ENCODE assay signal across 16 cellular contexts in the genomic region with DNA sequence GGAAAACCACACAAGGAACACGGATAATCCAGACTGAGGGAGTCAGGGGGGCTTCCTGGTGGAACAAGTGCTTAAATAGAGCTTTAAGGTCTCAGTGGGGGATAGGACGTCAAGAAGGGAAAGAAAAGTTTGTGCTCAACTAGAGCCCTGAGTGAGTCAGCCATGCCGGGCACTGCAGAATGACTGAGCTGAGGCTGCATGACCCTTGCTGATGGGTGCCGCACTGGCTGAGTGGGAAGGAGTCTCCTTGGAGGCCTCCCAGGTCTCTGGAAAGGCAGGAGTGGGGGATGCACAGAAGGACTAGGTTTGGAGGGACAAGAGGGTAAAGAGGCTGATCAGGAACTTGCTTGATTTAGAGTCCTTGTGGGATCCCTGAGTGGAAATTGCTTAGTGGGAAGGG.
"Had no signal": no experiment of that assay in that cellular context is flagged by ENCODE, and none has a peak within 500 bp of the region (broad histone marks: within the 10 kb centered on the region; RNA-seq: fewer than 3 reads in every experiment).

No MANE protein-coding gene starts in this region.

- H3K27me3 ChIP-seq: suprapubic skin, thyroid gland had no signal

- H3K36me3 Mint-ChIP-seq: naive thymus-derived CD4-positive, alpha-beta T cell; type B pancreatic cell had no signal

- H3K4me3 ChIP-seq: coronary artery, heart left ventricle, suprapubic skin, thyroid gland had no signal

- H3K27ac Mint-ChIP-seq: nephron progenitor cell, type B pancreatic cell had no signal

- H3K9ac ChIP-seq: parathyroid adenoma had no signal

- H3K4me3 Mint-ChIP-seq: nephron progenitor cell, type B pancreatic cell had no signal

- H3K4me1 ChIP-seq: parathyroid adenoma, suprapubic skin, thyroid gland had no signal

- ATAC-seq: heart left ventricle; left colon; naive thymus-derived CD4-positive, alpha-beta T cell; stimulated activated naive CD8-positive, alpha-beta T cell treated with anti-CD3 and anti-CD28 coated beads, Interleukin-15, Interleukin-2, amounts not matched to agents 100 U/mL and 50 U/mL, for 24 hours had no signal

- H3K36me3 ChIP-seq: heart left ventricle, suprapubic skin, thyroid gland had no signal

- H3K27ac ChIP-seq: coronary artery, heart left ventricle, parathyroid adenoma, suprapubic skin, thyroid gland had no signal

- DNase-seq: effector CD4-positive, alpha-beta T cell; foreskin melanocyte; heart left ventricle; hippocampal formation; left colon; mammary epithelial cell; naive thymus-derived CD4-positive, alpha-beta T cell; nephron progenitor cell; small intestine; stimulated activated CD4-positive, alpha-beta T cell treated with anti-CD3 and anti-CD28 coated beads, Interleukin-12 subunit alpha, Interleukin-12 subunit beta, amount 100 ng/mL, for 4 hours; stimulated activated naive CD8-positive, alpha-beta T cell treated with anti-CD3 and anti-CD28 coated beads, Interleukin-15, Interleukin-2, amounts not matched to agents 100 U/mL and 50 U/mL, for 24 hours; thyroid gland had no signal

- H3K9me3 Mint-ChIP-seq: naive thymus-derived CD4-positive, alpha-beta T cell; type B pancreatic cell had no signal

- H3K9me3 ChIP-seq: heart left ventricle, suprapubic skin, thyroid gland had no signal
